In genomic region chr20:4152696-4153235, GRCh38 we compare ENCODE assay signal across 17 cellular contexts. TPM values are rescaled to one million over a fixed set of nuclear protein-coding genes. Genes with fewer than 3 reads are reported as not detected.
DNase-seq lines count a peak whose midpoint lies in the region; ATAC-seq, FAIRE-seq and TF ChIP-seq lines count a peak whose summit lies in the region.
"Had no signal": no experiment of that assay in that cellular context is flagged by ENCODE, and none has a peak within 500 bp of the region (broad histone marks: within the 10 kb centered on the region; RNA-seq: fewer than 3 reads in every experiment).

No MANE protein-coding gene starts in this region.

- no peak overlapping the region for H3K4me3 Mint-ChIP-seq in neural progenitor cell
- H3K4me3 Mint-ChIP-seq: activated CD4-positive, alpha-beta T cell treated with anti-CD3 and anti-CD28 coated beads for 36 hours; natural killer cell treated with Interleukin-12 subunit alpha and Interleukin-12 subunit beta and Interleukin-15 and Interleukin-18, amount 100 ng/mL, for 72 hours; stimulated activated memory B cell treated with anti-CD40 and anti-IgM and Interleukin-4, amounts not matched to agents 10 μg/mL and 1 μg/mL and 100 μg/mL, for 72 hours had no signal

- no peak overlapping the region for H3K27ac ChIP-seq in GM23248
- no peak overlapping the region for H3K27ac ChIP-seq in K562 (ENCODE audit: extremely low read depth, low read depth, low read length)
- H3K27ac ChIP-seq in neural progenitor cell, result no peak overlapping the region
- H3K27ac ChIP-seq: Peyer's patch, psoas muscle, tibial artery had no signal

- H3K9me3 Mint-ChIP-seq in neural progenitor cell, result no peaks in the 10 kb centered on the region
- H3K9me3 Mint-ChIP-seq: natural killer cell treated with Interleukin-12 subunit alpha and Interleukin-12 subunit beta and Interleukin-15 and Interleukin-18, amount 100 ng/mL, for 72 hours; stimulated activated memory B cell treated with anti-CD40 and anti-IgM and Interleukin-4, amounts not matched to agents 10 μg/mL and 1 μg/mL and 100 μg/mL, for 72 hours had no signal

- H3K36me3 Mint-ChIP-seq in neural progenitor cell, result peaks cover 5% of the 10 kb centered on the region
- H3K36me3 Mint-ChIP-seq: natural killer cell treated with Interleukin-12 subunit alpha and Interleukin-12 subunit beta and Interleukin-15 and Interleukin-18, amount 100 ng/mL, for 72 hours; stimulated activated memory B cell treated with anti-CD40 and anti-IgM and Interleukin-4, amounts not matched to agents 10 μg/mL and 1 μg/mL and 100 μg/mL, for 72 hours had no signal

- no peak for TF ChIP-seq EP300 in K562 (IDR thresholded peaks at IDR 0.05; ENCODE audit: low read length)

- TF ChIP-seq POLR2A in K562 (conservative IDR thresholded peaks at IDR 0.05), result no peak
- no peak for TF ChIP-seq POLR2A in GM12891 (IDR thresholded peaks at IDR 0.05; ENCODE audit: low read depth, low read length)
- no peak for TF ChIP-seq POLR2A in H54 (IDR thresholded peaks at IDR 0.05; ENCODE audit: low read depth, low read length)

- TF ChIP-seq CTCF in K562 (IDR thresholded peaks at IDR 0.05 in 2 of 3, conservative IDR thresholded peaks at IDR 0.05 in 1 of 3; ENCODE audit: insufficient read depth in 2 of 3, low read depth in 1 of 3, low read length in 3 of 3), result no peak
- TF ChIP-seq CTCF in neural progenitor cell (IDR thresholded peaks at IDR 0.05), result no peak

- H3K79me2 ChIP-seq in GM23248 (ENCODE audit: insufficient read depth) (peaks cover 78% of the 10 kb centered on the region), K562 (ENCODE audit: control insufficient read depth, insufficient read depth, low read length) (no peaks in the 10 kb centered on the region), neural progenitor cell (ENCODE audit: low read depth) (no peaks in the 10 kb centered on the region)

- H4K20me1 ChIP-seq in GM23248 (ENCODE audit: insufficient read depth) (no peaks in the 10 kb centered on the region), K562 (replicated peaks; ENCODE audit: control insufficient read depth, insufficient read depth, low read length) (no peaks in the 10 kb centered on the region), neural progenitor cell (ENCODE audit: low read depth) (peaks cover 47% of the 10 kb centered on the region)

- H3K27me3 Mint-ChIP-seq in neural progenitor cell (ENCODE audit: insufficient read depth, low read depth), result peaks cover 17% of the 10 kb centered on the region

- CTCF ChIA-PET in K562 (lab: Yijun Ruan, JAX; ENCODE audit: low intra/inter-chr PET ratio), result no interaction called here

- DNase-seq in ACHN (peak; percentile 28), GM23248 (peak; percentile 56), K562 (ENCODE audit: extremely low read depth in 1 of 4, low spot score in 3 of 4) (no peak), neural progenitor cell (ENCODE audit: low spot score) (no peak), H7 (no peak), GM12891 (ENCODE audit: insufficient read length, low spot score) (no peak), H54 (ENCODE audit: insufficient read length, low spot score) (no peak)
- DNase-seq: activated CD4-positive, alpha-beta T cell treated with anti-CD3 and anti-CD28 coated beads for 36 hours; amniotic stem cell; MG63; NCI-H1694 treated with DMSO at 0.1 percent for 48 hours; Peyer's patch; psoas muscle had no signal

- H3K4me2 ChIP-seq in GM23248 (ENCODE audit: unreplicated experiment), result no peak overlapping the region
- H3K4me2 ChIP-seq in K562 (ENCODE audit: insufficient read depth, low read length), result no peak overlapping the region
- peak overlapping the region; percentile 18 for H3K4me2 ChIP-seq in neural progenitor cell

- POLR2A ChIA-PET in K562 (lab: Yijun Ruan, JAX), result no interaction called here

- no peaks in the 10 kb centered on the region for H3K9me3 ChIP-seq in GM23248 (ENCODE audit: low read depth)
- no peaks in the 10 kb centered on the region for H3K9me3 ChIP-seq in K562 (replicated peaks; ENCODE audit: control insufficient read depth, insufficient read depth, low read depth, low read length)
- no peaks in the 10 kb centered on the region for H3K9me3 ChIP-seq in neural progenitor cell (ENCODE audit: low read depth)
- H3K9me3 ChIP-seq: MG63, Peyer's patch, psoas muscle, tibial artery had no signal

- FAIRE-seq in K562 (lab: Jason Lieb, UNC) (no peak), GM12891 (lab: Jason Lieb, UNC) (no peak), H54 (lab: Jason Lieb, UNC) (no peak)

- H3K27ac Mint-ChIP-seq in neural progenitor cell, result no peak overlapping the region
- H3K27ac Mint-ChIP-seq: activated CD4-positive, alpha-beta T cell treated with anti-CD3 and anti-CD28 coated beads for 36 hours; natural killer cell treated with Interleukin-12 subunit alpha and Interleukin-12 subunit beta and Interleukin-15 and Interleukin-18, amount 100 ng/mL, for 72 hours; stimulated activated memory B cell treated with anti-CD40 and anti-IgM and Interleukin-4, amounts not matched to agents 10 μg/mL and 1 μg/mL and 100 μg/mL, for 72 hours had no signal

- H3K27me3 ChIP-seq in GM23248 (replicated peaks; ENCODE audit: insufficient read depth) (no peaks in the 10 kb centered on the region), K562 (ENCODE audit: control insufficient read depth in 2 of 2, insufficient read depth in 2 of 2, low read length in 2 of 2) (no peaks in the 10 kb centered on the region), neural progenitor cell (peaks cover 27% of the 10 kb centered on the region), H7 (ENCODE audit: control insufficient read depth, insufficient read depth, low read length) (peaks cover 10% of the 10 kb centered on the region)
- H3K27me3 ChIP-seq: MG63, Peyer's patch, tibial artery had no signal

- no peaks in the 10 kb centered on the region for H3K9me1 ChIP-seq in K562 (ENCODE audit: control insufficient read depth, insufficient read depth, low read length)

- no peak overlapping the region for H2AFZ ChIP-seq in GM23248
- H2AFZ ChIP-seq in K562 (ENCODE audit: low read depth, low read length), result no peak overlapping the region
- H2AFZ ChIP-seq in neural progenitor cell (replicated peaks), result no peak overlapping the region

- 50 to 57% methylated on average over 7 of the region's 7 CpGs for WGBS in GM23248 (ENCODE audit: low coverage in 1 of 2, low lambda C conversion rate in 2 of 2, missing lambda C conversion rate in 2 of 2), 2 experiments
- 49% methylated on average over 4 of the region's 7 CpGs for WGBS in K562 (ENCODE audit: insufficient coverage, low coverage, missing lambda C conversion rate)

- no peak overlapping the region for H3K4me3 ChIP-seq in GM23248
- H3K4me3 ChIP-seq in K562, result no peak overlapping the region
- no peak overlapping the region for H3K4me3 ChIP-seq in neural progenitor cell
- H3K4me3 ChIP-seq in H7 (ENCODE audit: insufficient read depth, low read depth, low read length), result no peak overlapping the region
- H3K4me3 ChIP-seq: MG63, Peyer's patch, psoas muscle, tibial artery had no signal

- no peaks in the 10 kb centered on the region for H3K36me3 ChIP-seq in GM23248 (ENCODE audit: low read depth)
- no peaks in the 10 kb centered on the region for H3K36me3 ChIP-seq in K562 (ENCODE audit: control insufficient read depth, insufficient read depth, low read length)
- H3K36me3 ChIP-seq in neural progenitor cell, result no peaks in the 10 kb centered on the region
- no peaks in the 10 kb centered on the region for H3K36me3 ChIP-seq in H7 (replicated peaks; ENCODE audit: control insufficient read depth, insufficient read depth, low read length)
- H3K36me3 ChIP-seq: MG63, Peyer's patch, tibial artery had no signal

- no peak for TF ChIP-seq RAD21 in K562 (CRISPR knock-in tag; conservative IDR thresholded peaks at IDR 0.05 in 1 of 2, IDR thresholded peaks at IDR 0.05 in 1 of 2)

- peaks cover 8% of the 10 kb centered on the region; the same call in 1 of the 2 replicates for H3F3A ChIP-seq in GM23248 (ENCODE audit: insufficient read depth)
- peaks cover 3% of the 10 kb centered on the region for H3F3A ChIP-seq in neural progenitor cell (ENCODE audit: low read depth)

- no peaks in the 10 kb centered on the region for H3K9me2 ChIP-seq in GM23248 (ENCODE audit: insufficient read depth)

- in situ Hi-C loops in ACHN (cut with HindIII; ENCODE audit: low pct_ligation_motif_present, low pct_unique_long_range_greater_than_20kb, low sequenced_read_pairs), result no loop called here
- in situ Hi-C loops in GM23248 (cut with MboI), result no loop called here
- in situ Hi-C loops in K562 (cut with MboI), result no loop called here

- no peak for ATAC-seq in K562
- no peak for ATAC-seq in HG03565 (IDR thresholded peaks at IDR 0.05; ENCODE audit: unreplicated experiment)
- ATAC-seq: activated CD4-positive, alpha-beta T cell treated with anti-CD3 and anti-CD28 coated beads for 36 hours; natural killer cell treated with Interleukin-12 subunit alpha and Interleukin-12 subunit beta and Interleukin-15 and Interleukin-18, amount 100 ng/mL, for 72 hours; psoas muscle had no signal

- H3K9ac ChIP-seq in GM23248 (no peak overlapping the region), K562 (ENCODE audit: insufficient read depth in 1 of 2, low read depth in 2 of 2, low read length in 2 of 2) (no peak overlapping the region), neural progenitor cell (no peak overlapping the region)

- intact Hi-C loops in K562 (cut with micrococcal nuclease), result loop anchor here (5.0 kb wide), 1 partner anchor 35 kb away; no protein-coding TSS in a partner anchor

- peaks cover 46% of the 10 kb centered on the region for H3K4me1 Mint-ChIP-seq in neural progenitor cell

- H3K4me1 ChIP-seq in GM23248 (ENCODE audit: insufficient read depth) (peaks cover 19% of the 10 kb centered on the region), K562 (replicated peaks in 1 of 2; ENCODE audit: control insufficient read depth in 2 of 2, insufficient read depth in 2 of 2, low read length in 2 of 2) (peaks cover 0 to 25% of the 10 kb centered on the region in 2 experiments; a peak in 2 of 5 replicates), neural progenitor cell (peaks cover 21% of the 10 kb centered on the region)

- no TSS peak for BruUV-seq in K562 (replicated peaks; lab: Mats Ljungman, UMichigan)

RNA-seq across cellular contexts. Expression of gene SMOX, which starts 4.1 kb away (rescaled TPM):
- total RNA-seq in GM23248 (2014; rRNA removed; shearing (Covaris generic)), result 16.8 and 18.5 TPM in 2 replicates
- polyA plus RNA-seq in GM23248 (2016; fragmentation: Nextera tagmentation; extraction: Ambion mirVana) (19.3 and 21.6 TPM in 2 replicates), K562 (2011; rRNA removed) (1.9 and 2.2 TPM in 2 replicates), K562 (2014; fragmentation: Illumina TruSeq; extraction: Trizol) (4.3 and 8.0 TPM in 2 replicates), K562 (2014; fragmentation: Nextera tagmentation; extraction: Ambion mirVana) (1 to 10 TPM in 1 of 2 experiments, under 1 TPM in 1; 0.76 to 1.5 TPM), K562 (2014; rRNA removed) (5.7 and 8.3 TPM in 2 replicates)
- total RNA-seq in K562 (2011; cell fraction: chromatin; rRNA removed; ENCODE audit: low replicate concordance), result 0.84 and 6.1 TPM in 2 replicates
- total RNA-seq in K562 (2011; cell fraction: nucleolus; rRNA removed), result 3.0 and 3.2 TPM in 2 replicates
- 2.4 and 3.3 TPM in 2 replicates for total RNA-seq in K562 (2011; cell fraction: nucleoplasm; rRNA removed)
- total RNA-seq in K562 (2014; rRNA removed) (6.7 and 8.2 TPM in 2 replicates), K562 (2014; rRNA removed; fragmentation: Illumina TruSeq; extraction: Trizol) (1.3 and 1.6 TPM in 2 replicates), K562 (2015; rRNA removed; fragmentation: Illumina TruSeq; extraction: Trizol) (3.7 and 4.3 TPM in 2 replicates), K562 (2021) (5.7 and 8.4 TPM in 2 replicates), neural progenitor cell (ENCODE audit: low replicate concordance) (6.8 and 11.6 TPM in 2 replicates)
- polyA plus RNA-seq in K562 (2011; cell fraction: cytosol; rRNA removed), result 5.0 and 7.4 TPM in 2 replicates
- 3.9 and 11.2 TPM in 2 replicates for polyA plus RNA-seq in K562 (2011; cell fraction: nucleus; rRNA removed)
- polyA plus RNA-seq in K562 (2012), result 8.5 and 13.7 TPM in 2 replicates
- polyA minus RNA-seq in K562 (2011; rRNA and poly(A)+ RNA removed), result 0.81 and 1.4 TPM in 2 replicates
- polyA minus RNA-seq in K562 (2011; cell fraction: cytosol; rRNA and poly(A)+ RNA removed), result 1.1 and 1.6 TPM in 2 replicates
- polyA minus RNA-seq in K562 (2011; cell fraction: nucleus; rRNA and poly(A)+ RNA removed), result 1.1 and 1.2 TPM in 2 replicates
- total RNA-seq in H7 (2014; rRNA removed; shearing (Covaris generic)), result 12.5 and 13.8 TPM in 2 replicates
- 0.13 TPM for polyA plus RNA-seq in GM12891 (2012; ENCODE audit: low read depth, missing spikeins)

Comparison
In these comparisons a context has a peak if more than half of its experiments do, and no peak if none do; other contexts are left out.
1. DNase-seq: peak in ACHN (single experiment) and GM23248 (single experiment); none in K562 (0 of 4), neural progenitor cell (single experiment), H7 (single experiment), GM12891 (single experiment) and H54 (single experiment).